In genomic region chr9:95511232-95511951, GRCh38 we compare ENCODE assay signal across 8 cellular contexts. TPM values are rescaled to one million over a fixed set of nuclear protein-coding genes. Genes with fewer than 3 reads are reported as not detected.
DNase-seq lines count a peak whose midpoint lies in the region; ATAC-seq and TF ChIP-seq lines count a peak whose summit lies in the region.

No MANE protein-coding gene starts in this region.

- H2AFZ ChIP-seq in GM23248 (peak overlapping the region; percentile 97), neural cell (ENCODE audit: low read depth, low read length) (no peak overlapping the region)

- no peak for TF ChIP-seq EP300 in neural cell (conservative IDR thresholded peaks at IDR 0.05; ENCODE audit: poor library complexity, severe bottlenecking)

- H3K27ac ChIP-seq in GM23248, result peak overlapping the region; percentile 60
- peak overlapping the region; percentile 64 for H3K27ac ChIP-seq in neural cell (ENCODE audit: low read length)

- peaks cover 40% of the 10 kb centered on the region for H3K27me3 Mint-ChIP-seq in activated T-cell treated with anti-CD3 and anti-CD28 coated beads, Interleukin-2, amount 50 U/mL, for 72 hours (ENCODE audit: low read depth)

- no peaks in the 10 kb centered on the region for H4K20me1 ChIP-seq in GM23248 (ENCODE audit: insufficient read depth)
- H4K20me1 ChIP-seq in neural cell (ENCODE audit: insufficient read depth), result peaks cover 15% of the 10 kb centered on the region

- H3K36me3 Mint-ChIP-seq in activated T-cell treated with anti-CD3 and anti-CD28 coated beads, Interleukin-2, amount 50 U/mL, for 72 hours (ENCODE audit: insufficient read depth in 2 of 2), result peaks cover 5 to 7% of the 10 kb centered on the region in 2 donors

- DNase-seq in AG08395 (ENCODE audit: low spot score), result peak; percentile 36
- DNase-seq in GM23248, result peak; percentile 81
- peak; percentile 82 to 93 for DNase-seq in NCI-H524 (lab: John Stamatoyannopoulos, UW)
- DNase-seq in activated T-cell treated with anti-CD3 and anti-CD28 coated beads, Interleukin-2, amount 50 U/mL, for 72 hours, result no peak
- peak; percentile 68 for DNase-seq in fibroblast of gingiva (ENCODE audit: low read depth)

- H3K9ac ChIP-seq in GM23248 (peak overlapping the region; percentile 80), neural cell (ENCODE audit: low read length) (peak overlapping the region; percentile 98)

- H3K4me2 ChIP-seq in GM23248 (ENCODE audit: unreplicated experiment), result peak overlapping the region; percentile 97
- peak overlapping the region; percentile 89 for H3K4me2 ChIP-seq in neural cell (ENCODE audit: low read length)

- H3K9me2 ChIP-seq in GM23248 (ENCODE audit: insufficient read depth) (no peaks in the 10 kb centered on the region), neural cell (ENCODE audit: insufficient read depth, low read length) (no peaks in the 10 kb centered on the region)

- in situ Hi-C loops in GM23248 (cut with MboI), result no loop called here

- no peak overlapping the region for H3K27ac Mint-ChIP-seq in activated T-cell treated with anti-CD3 and anti-CD28 coated beads, Interleukin-2, amount 50 U/mL, for 72 hours

- no peak for TF ChIP-seq CTCF in neural cell (IDR thresholded peaks at IDR 0.05; ENCODE audit: poor library complexity, severe bottlenecking)

- H3K9me3 ChIP-seq in GM23248 (ENCODE audit: low read depth) (no peaks in the 10 kb centered on the region), neural cell (ENCODE audit: low read length) (no peaks in the 10 kb centered on the region)

- H3K9me3 Mint-ChIP-seq in activated T-cell treated with anti-CD3 and anti-CD28 coated beads, Interleukin-2, amount 50 U/mL, for 72 hours, result no peaks in the 10 kb centered on the region

- H3K4me3 ChIP-seq in GM23248 (peak overlapping the region; percentile 93), neural cell (ENCODE audit: low read length) (peak overlapping the region; percentile 98)

- peak; percentile 14 for TF ChIP-seq RAD21 in neural cell (conservative IDR thresholded peaks at IDR 0.05)

- H3K4me1 Mint-ChIP-seq in activated T-cell treated with anti-CD3 and anti-CD28 coated beads, Interleukin-2, amount 50 U/mL, for 72 hours (ENCODE audit: low read depth), result peaks cover 49% of the 10 kb centered on the region

- ATAC-seq in activated T-cell treated with anti-CD3 and anti-CD28 coated beads, Interleukin-2, amount 50 U/mL, for 72 hours (replicated peaks in 1 of 2), result no peak
- ATAC-seq in GM21447 (IDR thresholded peaks at IDR 0.05; ENCODE audit: unreplicated experiment) (no peak), GM21528 (IDR thresholded peaks at IDR 0.05; ENCODE audit: low FRiP score, unreplicated experiment) (no peak)

- peaks cover 6% of the 10 kb centered on the region; the same call in 1 of the 2 replicates for H3K79me2 ChIP-seq in GM23248 (ENCODE audit: insufficient read depth)
- peaks cover 61% of the 10 kb centered on the region for H3K79me2 ChIP-seq in neural cell (replicated peaks; ENCODE audit: insufficient read depth, low read length)

- 0 to 2% methylated on average over 21 to 34 of the region's 34 CpGs for WGBS in GM23248 (ENCODE audit: low coverage in 1 of 2, low lambda C conversion rate in 2 of 2, missing lambda C conversion rate in 2 of 2), 2 experiments

- H3F3A ChIP-seq in GM23248 (ENCODE audit: insufficient read depth), result peaks cover 15% of the 10 kb centered on the region
- H3F3A ChIP-seq in neural cell (ENCODE audit: insufficient read depth, low read length, poor library complexity, severe bottlenecking), result peaks cover 12% of the 10 kb centered on the region

- H3K4me3 Mint-ChIP-seq in activated T-cell treated with anti-CD3 and anti-CD28 coated beads, Interleukin-2, amount 50 U/mL, for 72 hours, result peak overlapping the region; percentile 75 to 88

- no peaks in the 10 kb centered on the region for H3K27me3 ChIP-seq in GM23248 (replicated peaks; ENCODE audit: insufficient read depth)
- peaks cover 23% of the 10 kb centered on the region for H3K27me3 ChIP-seq in neural cell (ENCODE audit: insufficient read depth, low read depth, low read length)

- H3K36me3 ChIP-seq in GM23248 (ENCODE audit: low read depth) (no peaks in the 10 kb centered on the region), neural cell (ENCODE audit: insufficient read depth, low read length) (no peaks in the 10 kb centered on the region)

- 0 out of 2 replicates have a peak, but pooled peaks cover 7% of the 10 kb centered on the region for H3K4me1 ChIP-seq in GM23248 (ENCODE audit: insufficient read depth)

TF ChIP-seq in neural cell, 6 proteins besides CTCF, POLR2A, EP300 and RAD21:
- peak; percentile 6 for TF ChIP-seq POLR2AphosphoS5 (IDR thresholded peaks at IDR 0.05)
- peak; percentile 13 for TF ChIP-seq TAF1 (IDR thresholded peaks at IDR 0.05; ENCODE audit: low read depth)
- no peak for TF ChIP-seq REST (IDR thresholded peaks at IDR 0.05; ENCODE audit: borderline replicate concordance)
- peak; percentile 12 for TF ChIP-seq SMC3 (conservative IDR thresholded peaks at IDR 0.05; ENCODE audit: poor library complexity)
- TF ChIP-seq MXI1 (conservative IDR thresholded peaks at IDR 0.05; ENCODE audit: poor library complexity, severe bottlenecking), result peak; percentile 95

RNA-seq across cellular contexts. Expression of gene PTCH1, which starts 5.4 kb away (rescaled TPM):
- 1.4 and 3.8 TPM in 2 replicates for total RNA-seq in GM23248 (2014; rRNA removed; shearing (Covaris generic))
- 5.5 and 7.3 TPM in 2 replicates for polyA plus RNA-seq in GM23248 (2016; fragmentation: Nextera tagmentation; extraction: Ambion mirVana)
- total RNA-seq in activated T-cell treated with anti-CD3 and anti-CD28 coated beads, Interleukin-2, amount 50 U/mL, for 72 hours, result 10 to 100 TPM in 1 of 2 donors, 1 to 10 TPM in 1; 5.9 to 10.5 TPM
- polyA plus RNA-seq in neural cell, result 15.6 and 20.0 TPM in 2 replicates
- polyA minus RNA-seq in neural cell, result 32.9 and 53.0 TPM in 2 replicates

Comparison
In these comparisons a context has a peak if more than half of its experiments do, and no peak if none do; other contexts are left out.
1. DNase-seq: peak in AG08395 (single experiment), GM23248 (single experiment), NCI-H524 (2 of 2) and fibroblast of gingiva (single experiment); none in activated T-cell treated with anti-CD3 and anti-CD28 coated beads, Interleukin-2, amount 50 U/mL, for 72 hours (0 of 2).